In the genomic region with DNA sequence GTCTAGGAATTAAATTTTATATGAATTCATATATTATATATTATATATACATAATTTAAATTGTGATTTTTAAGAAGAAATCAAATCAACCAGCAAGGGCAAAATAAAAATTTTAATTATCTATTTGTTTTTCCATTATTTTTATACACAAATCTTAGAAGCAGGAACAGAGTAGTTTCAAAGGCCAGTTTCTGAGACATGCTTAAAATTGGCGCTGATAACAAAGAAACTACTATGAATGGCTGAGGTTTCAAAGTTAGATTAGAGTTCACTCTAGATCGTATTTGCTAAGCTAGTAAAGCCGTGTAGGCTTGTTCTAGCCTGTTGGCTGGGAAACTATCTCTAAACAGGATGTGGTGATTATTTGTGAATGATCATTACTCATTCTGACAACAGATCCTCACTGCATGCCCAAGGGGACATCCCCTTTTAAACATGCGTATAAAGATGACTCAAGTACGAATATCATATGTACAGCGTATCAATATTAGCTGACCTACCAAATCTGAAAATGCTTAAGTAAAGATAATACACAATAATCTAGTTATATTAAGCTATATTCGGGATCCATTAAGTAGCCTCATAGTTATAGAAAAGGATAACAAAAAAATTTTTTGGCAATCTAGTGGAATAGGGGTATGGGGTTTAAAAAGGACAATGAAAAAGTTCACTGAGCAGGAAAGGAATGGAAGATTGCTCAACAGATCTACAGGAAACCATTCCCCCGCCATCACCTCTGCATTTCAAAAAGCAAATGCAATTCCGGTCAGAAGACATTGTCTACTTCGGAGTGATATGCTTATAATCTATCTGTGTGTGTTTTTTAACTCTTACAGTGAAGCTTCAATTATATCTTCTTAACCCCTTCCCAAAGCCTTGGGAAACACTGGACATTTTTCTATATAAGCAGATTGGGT, we compare ENCODE assay signal across 8 cellular contexts.
DNase-seq lines count a peak whose midpoint lies in the region; ATAC-seq and TF ChIP-seq lines count a peak whose summit lies in the region.

No MANE protein-coding gene starts in this region.

- H3K4me3 ChIP-seq in SK-N-SH (ENCODE audit: low read depth in 2 of 2, low read length in 1 of 2) = no peak overlapping the region
- no peak overlapping the region for H3K4me3 ChIP-seq in body of pancreas
- H3K4me3 ChIP-seq in GM23248 = no peak overlapping the region
- no peak overlapping the region for H3K4me3 ChIP-seq in Peyer's patch

- H3K9ac ChIP-seq in SK-N-SH (no peak overlapping the region), GM23248 (no peak overlapping the region)

- in situ Hi-C loops in GM23248 (cut with MboI) = no loop called here

- no peak for TF ChIP-seq RAD21 in SK-N-SH (IDR thresholded peaks at IDR 0.05; ENCODE audit: low read length)

- H3K27me3 ChIP-seq in SK-N-SH (ENCODE audit: insufficient read depth) = no peaks in the 10 kb centered on the region
- H3K27me3 ChIP-seq in body of pancreas = no peaks in the 10 kb centered on the region
- no peaks in the 10 kb centered on the region for H3K27me3 ChIP-seq in GM23248 (replicated peaks; ENCODE audit: insufficient read depth)
- H3K27me3 ChIP-seq in Peyer's patch = no peaks in the 10 kb centered on the region

- H4K20me1 ChIP-seq in SK-N-SH (ENCODE audit: insufficient read depth) (no peaks in the 10 kb centered on the region), GM23248 (ENCODE audit: insufficient read depth) (no peaks in the 10 kb centered on the region)

- H3K27ac ChIP-seq in SK-N-SH (ENCODE audit: low read depth in 2 of 2, low read length in 1 of 2) (no peak overlapping the region), body of pancreas (no peak overlapping the region), GM23248 (no peak overlapping the region), Peyer's patch (no peak overlapping the region)

- H3F3A ChIP-seq in SK-N-SH (replicated peaks; ENCODE audit: insufficient read depth) (no peaks in the 10 kb centered on the region), GM23248 (ENCODE audit: insufficient read depth) (no peaks in the 10 kb centered on the region)

- DNase-seq in SK-N-SH (peak; percentile 51), NCI-H1930 (lab: John Stamatoyannopoulos, UW) (peak; percentile 6 to 25), body of pancreas (no peak), sciatic nerve (ENCODE audit: low spot score) (no peak), GM23248 (no peak), Peyer's patch (no peak)

- 25% methylated on average over 10 of the region's 10 CpGs for WGBS in SK-N-SH (ENCODE audit: low lambda C conversion rate)
- WGBS in body of pancreas, 2 donors = 40 to 44% methylated on average over 10 of the region's 10 CpGs
- 53 to 57% methylated on average over 10 of the region's 10 CpGs for WGBS in GM23248 (ENCODE audit: low coverage in 1 of 2, low lambda C conversion rate in 2 of 2, missing lambda C conversion rate in 2 of 2), 2 experiments

- POLR2A ChIA-PET in SK-N-SH (lab: Yijun Ruan, JAX) = no interaction called here

- intact Hi-C loops in body of pancreas (cut with DNase I) (no loop called here), sciatic nerve (cut with DNase I) (no loop called here)

- no peaks in the 10 kb centered on the region for H3K9me3 ChIP-seq in SK-N-SH
- no peaks in the 10 kb centered on the region for H3K9me3 ChIP-seq in body of pancreas
- no peaks in the 10 kb centered on the region for H3K9me3 ChIP-seq in GM23248 (ENCODE audit: low read depth)
- no peaks in the 10 kb centered on the region for H3K9me3 ChIP-seq in Peyer's patch

- H3K36me3 ChIP-seq in SK-N-SH (replicated peaks in 1 of 2; ENCODE audit: control insufficient read depth in 1 of 2, insufficient read depth in 2 of 2, low read length in 1 of 2) = no peaks in the 10 kb centered on the region
- H3K36me3 ChIP-seq in body of pancreas (replicated peaks in 1 of 2; ENCODE audit: insufficient read depth in 1 of 2, low read depth in 2 of 2) = no peaks in the 10 kb centered on the region
- no peaks in the 10 kb centered on the region for H3K36me3 ChIP-seq in GM23248 (ENCODE audit: low read depth)
- no peaks in the 10 kb centered on the region for H3K36me3 ChIP-seq in Peyer's patch

- ATAC-seq in SK-N-SH treated with all-trans-retinoic acid at 6 μM for 48 hours = no peak
- peak; percentile 95 for ATAC-seq in GM21786 (IDR thresholded peaks at IDR 0.05; ENCODE audit: unreplicated experiment)
- ATAC-seq in body of pancreas = peak; percentile 50
- ATAC-seq in sciatic nerve = peak; percentile 81

- H2AFZ ChIP-seq in SK-N-SH (ENCODE audit: low read depth) (no peak overlapping the region), GM23248 (no peak overlapping the region)

- no peak overlapping the region for H3K4me2 ChIP-seq in SK-N-SH
- no peak overlapping the region for H3K4me2 ChIP-seq in GM23248 (ENCODE audit: unreplicated experiment)

- H3K79me2 ChIP-seq in SK-N-SH (ENCODE audit: insufficient read depth) (no peaks in the 10 kb centered on the region), GM23248 (ENCODE audit: insufficient read depth) (no peaks in the 10 kb centered on the region)

- TF ChIP-seq CTCF in SK-N-SH (IDR thresholded peaks at IDR 0.05) (no peak), body of pancreas (IDR thresholded peaks at IDR 0.05) (no peak), Peyer's patch (IDR thresholded peaks at IDR 0.05) (no peak)

- TF ChIP-seq POLR2A in body of pancreas (IDR thresholded peaks at IDR 0.05) (no peak), Peyer's patch (IDR thresholded peaks at IDR 0.05) (no peak)

- TF ChIP-seq EP300 in SK-N-SH (IDR thresholded peaks at IDR 0.05; ENCODE audit: borderline replicate concordance in 1 of 2, low read depth in 1 of 2, low read length in 1 of 2) = no peak

- H3K9me2 ChIP-seq in SK-N-SH (no peaks in the 10 kb centered on the region), GM23248 (ENCODE audit: insufficient read depth) (no peaks in the 10 kb centered on the region)

- H3K4me1 ChIP-seq in SK-N-SH (ENCODE audit: control insufficient read depth in 1 of 2, insufficient read depth in 2 of 2, low read depth in 1 of 2, low read length in 1 of 2) = no peaks in the 10 kb centered on the region; a peak in 1 of 4 replicates
- H3K4me1 ChIP-seq in body of pancreas = no peaks in the 10 kb centered on the region
- no peaks in the 10 kb centered on the region for H3K4me1 ChIP-seq in GM23248 (ENCODE audit: insufficient read depth)
- H3K4me1 ChIP-seq in Peyer's patch = no peaks in the 10 kb centered on the region

- CTCF ChIA-PET in SK-N-SH (lab: Yijun Ruan, JAX) = no interaction called here

TF ChIP-seq in SK-N-SH, 30 proteins besides CTCF, POLR2A, EP300 and RAD21 (continues in another document):
- no peak for TF ChIP-seq REST (IDR thresholded peaks at IDR 0.05; ENCODE audit: low read depth, low read length)
- no peak for TF ChIP-seq FOSL2 (IDR thresholded peaks at IDR 0.05; ENCODE audit: borderline replicate concordance, low read depth)
- no peak for TF ChIP-seq ELF1 (IDR thresholded peaks at IDR 0.05)
- no peak for TF ChIP-seq GABPA (IDR thresholded peaks at IDR 0.05; ENCODE audit: low read depth)

TF ChIP-seq in SK-N-SH treated with all-trans-retinoic acid at 6 μM for 48 hours, 23 proteins besides CTCF, POLR2A, EP300 and RAD21:
- no peak for TF ChIP-seq ZC3H10 (CRISPR knock-in tag; IDR thresholded peaks at IDR 0.05)
- TF ChIP-seq ZFP3 (CRISPR knock-in tag; IDR thresholded peaks at IDR 0.05) = no peak
- TF ChIP-seq, protein P1, sequence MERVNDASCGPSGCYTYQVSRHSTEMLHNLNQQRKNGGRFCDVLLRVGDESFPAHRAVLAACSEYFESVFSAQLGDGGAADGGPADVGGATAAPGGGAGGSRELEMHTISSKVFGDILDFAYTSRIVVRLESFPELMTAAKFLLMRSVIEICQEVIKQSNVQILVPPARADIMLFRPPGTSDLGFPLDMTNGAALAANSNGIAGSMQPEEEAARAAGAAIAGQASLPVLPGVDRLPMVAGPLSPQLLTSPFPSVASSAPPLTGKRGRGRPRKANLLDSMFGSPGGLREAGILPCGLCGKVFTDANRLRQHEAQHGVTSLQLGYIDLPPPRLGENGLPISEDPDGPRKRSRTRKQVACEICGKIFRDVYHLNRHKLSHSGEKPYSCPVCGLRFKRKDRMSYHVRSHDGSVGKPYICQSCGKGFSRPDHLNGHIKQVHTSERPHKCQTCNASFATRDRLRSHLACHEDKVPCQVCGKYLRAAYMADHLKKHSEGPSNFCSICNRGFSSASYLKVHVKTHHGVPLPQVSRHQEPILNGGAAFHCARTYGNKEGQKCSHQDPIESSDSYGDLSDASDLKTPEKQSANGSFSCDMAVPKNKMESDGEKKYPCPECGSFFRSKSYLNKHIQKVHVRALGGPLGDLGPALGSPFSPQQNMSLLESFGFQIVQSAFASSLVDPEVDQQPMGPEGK (CRISPR knock-in tag; IDR thresholded peaks at IDR 0.05; ENCODE audit: borderline replicate concordance) = no peak
- no peak for TF ChIP-seq GLIS3 (CRISPR knock-in tag; IDR thresholded peaks at IDR 0.05)
- TF ChIP-seq CSDC2 (CRISPR knock-in tag; IDR thresholded peaks at IDR 0.05) = no peak
- no peak for TF ChIP-seq BACH2 (CRISPR knock-in tag; IDR thresholded peaks at IDR 0.05; ENCODE audit: borderline replicate concordance)
- no peak for TF ChIP-seq ESRRG (CRISPR knock-in tag; IDR thresholded peaks at IDR 0.05)
- TF ChIP-seq ARNTL (CRISPR knock-in tag; IDR thresholded peaks at IDR 0.05; ENCODE audit: borderline replicate concordance, low read depth) = no peak
- no peak for TF ChIP-seq ZNF565 (CRISPR knock-in tag; conservative IDR thresholded peaks at IDR 0.05; ENCODE audit: low read depth)
- TF ChIP-seq, protein P2, sequence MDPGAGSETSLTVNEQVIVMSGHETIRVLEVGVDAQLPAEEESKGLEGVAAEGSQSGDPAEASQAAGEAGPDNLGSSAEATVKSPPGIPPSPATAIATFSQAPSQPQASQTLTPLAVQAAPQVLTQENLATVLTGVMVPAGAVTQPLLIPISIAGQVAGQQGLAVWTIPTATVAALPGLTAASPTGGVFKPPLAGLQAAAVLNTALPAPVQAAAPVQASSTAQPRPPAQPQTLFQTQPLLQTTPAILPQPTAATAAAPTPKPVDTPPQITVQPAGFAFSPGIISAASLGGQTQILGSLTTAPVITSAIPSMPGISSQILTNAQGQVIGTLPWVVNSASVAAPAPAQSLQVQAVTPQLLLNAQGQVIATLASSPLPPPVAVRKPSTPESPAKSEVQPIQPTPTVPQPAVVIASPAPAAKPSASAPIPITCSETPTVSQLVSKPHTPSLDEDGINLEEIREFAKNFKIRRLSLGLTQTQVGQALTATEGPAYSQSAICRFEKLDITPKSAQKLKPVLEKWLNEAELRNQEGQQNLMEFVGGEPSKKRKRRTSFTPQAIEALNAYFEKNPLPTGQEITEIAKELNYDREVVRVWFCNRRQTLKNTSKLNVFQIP (CRISPR knock-in tag; IDR thresholded peaks at IDR 0.05; ENCODE audit: borderline replicate concordance, low read depth) = no peak
- TF ChIP-seq ISL1 (CRISPR knock-in tag; IDR thresholded peaks at IDR 0.05) = no peak

Comparison
In these comparisons a context has a peak if more than half of its experiments do, and no peak if none do; other contexts are left out.
1. DNase-seq: peak in SK-N-SH (single experiment) and NCI-H1930 (2 of 2); none in body of pancreas (0 of 4), sciatic nerve (single experiment), GM23248 (single experiment) and Peyer's patch (0 of 3).